Comparison of ENCODE assay signal across 8 cellular contexts in the genomic region with DNA sequence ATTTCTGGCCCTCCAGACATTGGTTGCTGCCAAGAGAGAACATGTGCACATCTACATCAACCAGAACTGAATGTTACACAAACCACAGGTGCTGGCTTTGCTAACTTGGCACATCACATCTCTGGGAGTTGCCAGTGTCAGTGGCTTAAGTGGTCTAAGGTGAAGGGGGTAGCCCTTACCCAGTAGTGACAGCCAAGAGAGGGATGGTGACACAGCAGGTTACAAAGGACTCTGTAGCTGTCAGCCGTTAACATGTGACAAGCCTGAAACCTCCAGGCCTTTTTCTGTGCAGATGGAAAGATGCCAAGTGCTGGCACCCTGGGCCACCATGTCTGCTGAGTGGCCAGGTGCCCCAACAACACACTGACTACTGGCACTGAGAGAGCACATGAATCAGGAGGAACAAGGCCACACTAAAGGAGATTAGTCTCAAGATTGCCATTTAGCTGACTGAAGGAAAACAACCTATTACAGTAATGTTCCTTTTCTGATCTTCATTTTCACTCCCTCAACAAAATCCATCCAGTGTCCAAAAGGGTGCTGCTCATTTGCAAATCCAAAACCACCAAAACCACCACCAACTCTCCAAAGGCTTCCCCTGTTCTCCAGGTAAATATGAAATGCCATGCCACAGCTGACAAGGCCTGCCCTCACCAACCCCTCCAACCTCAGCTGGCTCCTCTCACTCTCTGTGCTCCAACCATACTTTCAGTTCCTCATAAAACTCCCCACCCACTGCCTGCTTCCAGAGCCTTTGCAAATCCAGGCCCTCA. TPM values are rescaled to one million over a fixed set of nuclear protein-coding genes. Genes with fewer than 3 reads are reported as not detected.
DNase-seq lines count a peak whose midpoint lies in the region; ATAC-seq and TF ChIP-seq lines count a peak whose summit lies in the region.

No MANE protein-coding gene starts in this region.

- H2AFZ ChIP-seq in OCI-LY3 (ENCODE audit: low read depth, low read length) = no peak overlapping the region

- no peak overlapping the region for H3K9ac ChIP-seq in OCI-LY3 (ENCODE audit: low read length)

- H3K36me3 Mint-ChIP-seq in activated CD4-positive, alpha-beta T cell treated with anti-CD3 and anti-CD28 coated beads, Interleukin-2, amount 10 ng/mL, durations not matched to agents 7 days and 5 days (ENCODE audit: low read depth) = no peaks in the 10 kb centered on the region

- H3K27me3 ChIP-seq in OCI-LY3 (ENCODE audit: low read depth, low read length) (no peaks in the 10 kb centered on the region), tibial artery (no peaks in the 10 kb centered on the region)

- H3K4me1 ChIP-seq in OCI-LY3 (ENCODE audit: low read length) (peaks cover 25% of the 10 kb centered on the region), tibial artery (peaks cover 4 to 55% (median 46%) of the 10 kb centered on the region in 4 donors)

- intact Hi-C loops in left ventricle myocardium superior (cut with micrococcal nuclease) = no loop called here
- intact Hi-C loops in tibial artery (cut with DNase I; ENCODE audit: low total_unique reads) = no loop called here

- H3K4me3 Mint-ChIP-seq in activated CD4-positive, alpha-beta T cell treated with anti-CD3 and anti-CD28 coated beads, Interleukin-2, amount 10 ng/mL, durations not matched to agents 7 days and 5 days = no peak overlapping the region

- H3K9me3 ChIP-seq in OCI-LY3 (ENCODE audit: insufficient read depth, low read length) (no peaks in the 10 kb centered on the region), tibial artery (no peaks in the 10 kb centered on the region)

- POLR2A ChIA-PET in activated CD4-positive, alpha-beta T cell treated with anti-CD3 and anti-CD28 coated beads, Interleukin-2, amount 10 ng/mL, durations not matched to agents 7 days and 5 days (lab: Charles Lee) = no interaction called here

- CTCF ChIA-PET in activated CD4-positive, alpha-beta T cell treated with anti-CD3 and anti-CD28 coated beads, Interleukin-2, amount 10 ng/mL, durations not matched to agents 7 days and 5 days (lab: Charles Lee) = interaction anchor here (0.6 to 1.3 kb wide), 3 partner anchors 15 to 383 kb away, joined by 3 to 5 read pairs (median 4); no protein-coding TSS in a partner anchor

- H3K4me3 ChIP-seq in OCI-LY3 (ENCODE audit: low read length) (no peak overlapping the region), tibial artery (no peak overlapping the region)

- H3K27ac Mint-ChIP-seq in activated CD4-positive, alpha-beta T cell treated with anti-CD3 and anti-CD28 coated beads, Interleukin-2, amount 10 ng/mL, durations not matched to agents 7 days and 5 days = no peak overlapping the region

- peak overlapping the region; percentile 36 for H3K27ac ChIP-seq in OCI-LY3 (ENCODE audit: low read length)
- H3K27ac ChIP-seq in tibial artery = peak overlapping the region; percentile 62 to 79

- H3K9me3 Mint-ChIP-seq in activated CD4-positive, alpha-beta T cell treated with anti-CD3 and anti-CD28 coated beads, Interleukin-2, amount 10 ng/mL, durations not matched to agents 7 days and 5 days = no peaks in the 10 kb centered on the region

- peak; percentile 78 for DNase-seq in DMS79 treated with DMSO at 0.1 percent for 48 hours (lab: John Stamatoyannopoulos, UW)
- peak; percentile 76 for DNase-seq in left ventricle myocardium superior
- peak in 1 of 2 donors; percentile 44 for DNase-seq in tibial artery
- no peak for DNase-seq in stimulated activated CD4-positive, alpha-beta T cell treated with anti-CD3 and anti-CD28 coated beads, Interleukin-2, amount 100 ng/mL, for 48 hours
- DNase-seq in activated CD4-positive, alpha-beta T cell treated with anti-CD3 and anti-CD28 coated beads, Interleukin-2, amount 10 ng/mL, durations not matched to agents 7 days and 5 days = no peak
- DNase-seq in epidermal melanocyte (ENCODE audit: insufficient read length, low spot score) = no peak

- no peak for TF ChIP-seq CTCF in OCI-LY3 (IDR thresholded peaks at IDR 0.05; ENCODE audit: low read depth, low read length)
- TF ChIP-seq CTCF in tibial artery (IDR thresholded peaks at IDR 0.05) = no peak

- H3K79me2 ChIP-seq in OCI-LY3 (ENCODE audit: low read length) = peaks cover 8% of the 10 kb centered on the region

- H4K20me1 ChIP-seq in OCI-LY3 (ENCODE audit: insufficient read depth, low read length) = peaks cover 5% of the 10 kb centered on the region

- H3K36me3 ChIP-seq in OCI-LY3 (replicated peaks; ENCODE audit: low read depth, low read length) = peaks cover under 1% of the 10 kb centered on the region
- H3K36me3 ChIP-seq in tibial artery = no peaks in the 10 kb centered on the region

- ATAC-seq in HG02884 (IDR thresholded peaks at IDR 0.05; ENCODE audit: unreplicated experiment) (peak; percentile 56), left ventricle myocardium superior (peak; percentile 95)

- peaks cover 2% of the 10 kb centered on the region for H3K27me3 Mint-ChIP-seq in activated CD4-positive, alpha-beta T cell treated with anti-CD3 and anti-CD28 coated beads, Interleukin-2, amount 10 ng/mL, durations not matched to agents 7 days and 5 days

- H3K4me1 Mint-ChIP-seq in activated CD4-positive, alpha-beta T cell treated with anti-CD3 and anti-CD28 coated beads, Interleukin-2, amount 10 ng/mL, durations not matched to agents 7 days and 5 days = peaks cover 5% of the 10 kb centered on the region

- peak overlapping the region; percentile 15 for H3K4me2 ChIP-seq in OCI-LY3 (ENCODE audit: low read length)

RNA-seq across cellular contexts. Expression of a gene that starts 20.2 kb away (rescaled TPM):
- total RNA-seq in left ventricle myocardium superior = 46.0 TPM
- total RNA-seq in activated CD4-positive, alpha-beta T cell treated with anti-CD3 and anti-CD28 coated beads, Interleukin-2, amount 10 ng/mL, durations not matched to agents 7 days and 5 days = 1 to 10 TPM; 9.4 to 9.7 TPM

Comparison
In these comparisons a context has a peak if more than half of its experiments do, and no peak if none do; other contexts are left out.
1. DNase-seq: peak in DMS79 treated with DMSO at 0.1 percent for 48 hours (single experiment) and left ventricle myocardium superior (single experiment); none in stimulated activated CD4-positive, alpha-beta T cell treated with anti-CD3 and anti-CD28 coated beads, Interleukin-2, amount 100 ng/mL, for 48 hours (0 of 2), activated CD4-positive, alpha-beta T cell treated with anti-CD3 and anti-CD28 coated beads, Interleukin-2, amount 10 ng/mL, durations not matched to agents 7 days and 5 days (single experiment) and epidermal melanocyte (single experiment).